8 cellular contexts compared by ENCODE assay signal in genomic region chr12:107079172-107080011, GRCh38. TPM values are rescaled to one million over a fixed set of nuclear protein-coding genes. Genes with fewer than 3 reads are reported as not detected.
A peak's percentile ranks its signal among the peaks of the same experiment; 100 is the strongest.
DNase-seq lines count a peak whose midpoint lies in the region; ATAC-seq and TF ChIP-seq lines count a peak whose summit lies in the region.
"Had no signal": no experiment of that assay in that cellular context is flagged by ENCODE, and none has a peak within 500 bp of the region (broad histone marks: within the 10 kb centered on the region; RNA-seq: fewer than 3 reads in every experiment).

No MANE protein-coding gene starts in this region.

- no peak overlapping the region for H3K23ac ChIP-seq in neuronal stem cell (ENCODE audit: low read depth, low read length, poor library complexity)

- no peak overlapping the region for H3K27ac Mint-ChIP-seq in activated CD4-positive, alpha-beta T cell treated with anti-CD3 and anti-CD28 coated beads, Interleukin-2, amount 10 ng/mL, durations not matched to agents 7 days and 5 days
- H3K27ac Mint-ChIP-seq: T-helper 1 cell treated with Interleukin-12 subunit alpha and Interleukin-12 subunit beta and Interleukin-4 antibody, amounts not matched to agents 30 μg/mL and 1 μg/mL, for 36 hours had no signal

- H3K36me3 Mint-ChIP-seq in activated CD4-positive, alpha-beta T cell treated with anti-CD3 and anti-CD28 coated beads, Interleukin-2, amount 10 ng/mL, durations not matched to agents 7 days and 5 days (ENCODE audit: low read depth) = peaks cover 5% of the 10 kb centered on the region

- H3K14ac ChIP-seq in neuronal stem cell (ENCODE audit: low read length) = no peak overlapping the region

- peaks cover 3 to 4% of the 10 kb centered on the region in 2 donors for H3K4me1 ChIP-seq in neuronal stem cell (ENCODE audit: control insufficient read depth in 2 of 2, insufficient read depth in 1 of 2, low read depth in 1 of 2, low read length in 2 of 2)

- no peak overlapping the region for H2BK5ac ChIP-seq in neuronal stem cell (ENCODE audit: low read length)

- CTCF ChIA-PET in activated CD4-positive, alpha-beta T cell treated with anti-CD3 and anti-CD28 coated beads, Interleukin-2, amount 10 ng/mL, durations not matched to agents 7 days and 5 days (lab: Charles Lee) = interaction anchor here (1.5 kb wide), 1 partner anchor 10 kb away, joined by 5 read pairs; no protein-coding TSS in a partner anchor

- H4K8ac ChIP-seq in neuronal stem cell (ENCODE audit: low read depth, low read length) = no peak overlapping the region

- no peak overlapping the region for H4K91ac ChIP-seq in neuronal stem cell (ENCODE audit: low read depth, low read length, poor library complexity)

- no peaks in the 10 kb centered on the region for H3K36me3 ChIP-seq in neuronal stem cell (replicated peaks in 1 of 2; ENCODE audit: control insufficient read depth in 2 of 2, insufficient read depth in 2 of 2, low read length in 2 of 2)

- H3K27me3 Mint-ChIP-seq in activated CD4-positive, alpha-beta T cell treated with anti-CD3 and anti-CD28 coated beads, Interleukin-2, amount 10 ng/mL, durations not matched to agents 7 days and 5 days = no peaks in the 10 kb centered on the region

- DNase-seq in ELR (ENCODE audit: low read depth) = peak; percentile 65
- peak; percentile 42 for DNase-seq in KBM-7
- DNase-seq in cardiac fibroblast (ENCODE audit: low read depth in 2 of 2) = peak; percentile 59 to 60
- DNase-seq in neuronal stem cell (ENCODE audit: low spot score) = no peak
- DNase-seq in COR-L47 (lab: John Stamatoyannopoulos, UW) = no peak
- no peak for DNase-seq in activated CD4-positive, alpha-beta T cell treated with anti-CD3 and anti-CD28 coated beads, Interleukin-2, amount 10 ng/mL, durations not matched to agents 7 days and 5 days

- WGBS in neuronal stem cell (ENCODE audit: extremely low coverage in 2 of 2, insufficient read length in 2 of 2, insufficient replicate concordance in 1 of 2), 2 donors = no CpG with 5 or more reads among the region's 2 CpGs

- TF ChIP-seq CTCF in cardiac fibroblast (IDR thresholded peaks at IDR 0.05; ENCODE audit: low read depth, low read length) = peak; percentile 64

- H3K4ac ChIP-seq in neuronal stem cell (ENCODE audit: low read length) = no peak overlapping the region

- H3K9me3 Mint-ChIP-seq in activated CD4-positive, alpha-beta T cell treated with anti-CD3 and anti-CD28 coated beads, Interleukin-2, amount 10 ng/mL, durations not matched to agents 7 days and 5 days = peaks cover 6% of the 10 kb centered on the region

- no peak for ATAC-seq in HG02610 (IDR thresholded peaks at IDR 0.05; ENCODE audit: unreplicated experiment)

- H3K27me3 ChIP-seq in neuronal stem cell (ENCODE audit: control insufficient read depth in 3 of 3, insufficient read depth in 3 of 3, low read depth in 1 of 3, low read length in 3 of 3) = no peaks in the 10 kb centered on the region

- no peaks in the 10 kb centered on the region for H3K9me3 ChIP-seq in neuronal stem cell (replicated peaks in 1 of 2; ENCODE audit: control insufficient read depth in 2 of 2, insufficient read depth in 1 of 2, low read depth in 1 of 2, low read length in 2 of 2)

- H2BK120ac ChIP-seq in neuronal stem cell (ENCODE audit: low read depth, low read length) = no peak overlapping the region

- peak overlapping the region; percentile 0 for H2AFZ ChIP-seq in neuronal stem cell (ENCODE audit: low read length)

- H2BK15ac ChIP-seq in neuronal stem cell (ENCODE audit: low read length) = no peak overlapping the region

- H3K4me3 ChIP-seq in cardiac fibroblast (replicated peaks in 1 of 2; ENCODE audit: low read depth in 2 of 2, low read length in 2 of 2) (no peak overlapping the region), neuronal stem cell (ENCODE audit: low read length in 2 of 2) (no peak overlapping the region)

- POLR2A ChIA-PET in activated CD4-positive, alpha-beta T cell treated with anti-CD3 and anti-CD28 coated beads, Interleukin-2, amount 10 ng/mL, durations not matched to agents 7 days and 5 days (lab: Charles Lee) = no interaction called here

- in situ Hi-C loops in KBM-7 (cut with MboI; ENCODE audit: low pct_unique_long_range_greater_than_20kb, low sequenced_read_pairs) = no loop called here

- no peak overlapping the region for H3K9ac ChIP-seq in neuronal stem cell (ENCODE audit: low read depth, low read length, poor library complexity)

- no peak overlapping the region for H3K4me3 Mint-ChIP-seq in activated CD4-positive, alpha-beta T cell treated with anti-CD3 and anti-CD28 coated beads, Interleukin-2, amount 10 ng/mL, durations not matched to agents 7 days and 5 days
- H3K4me3 Mint-ChIP-seq: T-helper 1 cell treated with Interleukin-12 subunit alpha and Interleukin-12 subunit beta and Interleukin-4 antibody, amounts not matched to agents 30 μg/mL and 1 μg/mL, for 36 hours had no signal

- no peak overlapping the region for H3K4me2 ChIP-seq in neuronal stem cell (ENCODE audit: insufficient read depth, low read length, poor library complexity, severe bottlenecking)

- H3K79me1 ChIP-seq in neuronal stem cell (ENCODE audit: low read depth, low read length) = peaks cover 2% of the 10 kb centered on the region

- H2BK12ac ChIP-seq in neuronal stem cell (ENCODE audit: low read length) = no peak overlapping the region

- no peak overlapping the region for H3K27ac ChIP-seq in neuronal stem cell (replicated peaks; ENCODE audit: low read length)

- no peak overlapping the region for H2AK5ac ChIP-seq in neuronal stem cell (ENCODE audit: low read depth, low read length)

- no peak overlapping the region for H3K18ac ChIP-seq in neuronal stem cell (ENCODE audit: low read length)

- no peaks in the 10 kb centered on the region for H3K4me1 Mint-ChIP-seq in activated CD4-positive, alpha-beta T cell treated with anti-CD3 and anti-CD28 coated beads, Interleukin-2, amount 10 ng/mL, durations not matched to agents 7 days and 5 days

RNA-seq across cellular contexts. Expression of gene CRY1, which starts 14.0 kb away (rescaled TPM):
- polyA plus RNA-seq in neuronal stem cell (2013, experiment 1 of 2) = 29.5 TPM
- 28.2 TPM for polyA plus RNA-seq in neuronal stem cell (2013, experiment 2 of 2)
- 10 to 100 TPM; 12.2 to 12.9 TPM for total RNA-seq in activated CD4-positive, alpha-beta T cell treated with anti-CD3 and anti-CD28 coated beads, Interleukin-2, amount 10 ng/mL, durations not matched to agents 7 days and 5 days

Comparison
In these comparisons a context has a peak if more than half of its experiments do, and no peak if none do; other contexts are left out.
1. DNase-seq: peak in ELR (single experiment), KBM-7 (single experiment) and cardiac fibroblast (2 of 2); none in neuronal stem cell (single experiment), COR-L47 (single experiment) and activated CD4-positive, alpha-beta T cell treated with anti-CD3 and anti-CD28 coated beads, Interleukin-2, amount 10 ng/mL, durations not matched to agents 7 days and 5 days (single experiment).